ENCODE assay signal across 8 cellular contexts in the genomic region with DNA sequence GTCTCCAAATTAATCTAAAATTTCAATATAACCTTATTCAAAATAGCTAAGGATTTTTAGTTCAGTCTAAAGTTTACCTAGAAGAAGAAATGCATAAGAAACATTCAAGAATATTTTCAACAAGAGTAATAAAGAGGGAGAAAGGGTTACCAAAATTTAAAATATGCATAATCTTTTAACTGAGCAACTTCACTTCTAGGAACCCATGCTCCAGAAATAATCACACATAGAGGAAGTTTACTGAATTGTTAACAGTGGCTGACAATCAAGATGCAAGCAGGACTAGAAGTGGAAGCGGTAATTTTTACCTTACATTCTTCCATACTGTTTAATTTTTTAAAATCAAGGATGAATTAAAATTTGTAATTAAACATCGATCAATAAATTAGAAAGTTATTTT. TPM values are rescaled to one million over a fixed set of nuclear protein-coding genes. Genes with fewer than 3 reads are reported as not detected.
DNase-seq lines count a peak whose midpoint lies in the region; ATAC-seq and TF ChIP-seq lines count a peak whose summit lies in the region.

No MANE protein-coding gene starts in this region.

- POLR2A ChIA-PET in MCF 10A (lab: Yijun Ruan, JAX) = interaction anchor here (0.6 to 1.5 kb wide), 7 partner anchors 27 to 752 kb away, joined by 3 to 7 read pairs (median 5); no protein-coding TSS in a partner anchor
- POLR2A ChIA-PET in naive thymus-derived CD8-positive, alpha-beta T cell (lab: Charles Lee) = no interaction called here

- no peak for DNase-seq in CD14-positive monocyte (ENCODE audit: low spot score)
- peak; percentile 51 to 59 for DNase-seq in Kasumi-1 (lab: John Stamatoyannopoulos, UW)
- DNase-seq in MCF 10A (ENCODE audit: unreplicated experiment) = no peak
- no peak for DNase-seq in naive thymus-derived CD8-positive, alpha-beta T cell
- no peak for DNase-seq in H4 (ENCODE audit: low spot score)
- DNase-seq in ureter (ENCODE audit: low spot score) = no peak
- DNase-seq in ACHN = no peak

- H3K27me3 Mint-ChIP-seq in CD14-positive monocyte (ENCODE audit: low read depth in 3 of 3) (no peaks in the 10 kb centered on the region), MCF 10A (ENCODE audit: insufficient read depth, unreplicated experiment) (no peaks in the 10 kb centered on the region)
- peaks cover 0 to 3% (median 0%) of the 10 kb centered on the region in 5 donors for H3K27me3 Mint-ChIP-seq in naive thymus-derived CD8-positive, alpha-beta T cell

- H3K9me3 Mint-ChIP-seq in CD14-positive monocyte (no peaks in the 10 kb centered on the region), MCF 10A (ENCODE audit: unreplicated experiment) (no peaks in the 10 kb centered on the region)
- peaks cover 0 to 5% (median 0%) of the 10 kb centered on the region in 9 donors for H3K9me3 Mint-ChIP-seq in naive thymus-derived CD8-positive, alpha-beta T cell

- CTCF ChIA-PET in MCF 10A (lab: Yijun Ruan, JAX) = no interaction called here

- intact Hi-C loops in CD14-positive monocyte (cut with micrococcal nuclease) = no loop called here
- intact Hi-C loops in MCF 10A (cut with micrococcal nuclease) = no loop called here

- H3K36me3 Mint-ChIP-seq in CD14-positive monocyte (peaks cover 8 to 12% of the 10 kb centered on the region in 2 donors), MCF 10A (ENCODE audit: insufficient read depth, unreplicated experiment) (peaks cover 18% of the 10 kb centered on the region)
- H3K36me3 Mint-ChIP-seq in naive thymus-derived CD8-positive, alpha-beta T cell = peaks cover 6 to 17% (median 15%) of the 10 kb centered on the region in 3 donors

- BruUV-seq in MCF 10A (replicated peaks; lab: Mats Ljungman, UMichigan) = no TSS peak

- H3K4me1 Mint-ChIP-seq in CD14-positive monocyte = peaks cover 47% of the 10 kb centered on the region
- H3K4me1 Mint-ChIP-seq in MCF 10A (ENCODE audit: insufficient read depth, unreplicated experiment) = peaks cover 11% of the 10 kb centered on the region
- peaks cover 20 to 58% (median 48%) of the 10 kb centered on the region in 4 donors for H3K4me1 Mint-ChIP-seq in naive thymus-derived CD8-positive, alpha-beta T cell

- H3K4me3 Mint-ChIP-seq in CD14-positive monocyte = peak overlapping the region; percentile 74 to 95
- H3K4me3 Mint-ChIP-seq in MCF 10A (ENCODE audit: unreplicated experiment) = peak overlapping the region; percentile 99
- H3K4me3 Mint-ChIP-seq in naive thymus-derived CD8-positive, alpha-beta T cell = peak overlapping the region; percentile 84 to 100 (median 99)

- in situ Hi-C loops in ACHN (cut with HindIII; ENCODE audit: low pct_ligation_motif_present, low pct_unique_long_range_greater_than_20kb, low sequenced_read_pairs) = no loop called here

- no peak for ATAC-seq in naive thymus-derived CD8-positive, alpha-beta T cell
- no peak for ATAC-seq in HG03469 (IDR thresholded peaks at IDR 0.05; ENCODE audit: unreplicated experiment)

- peak overlapping the region in 3 of 7 donors; percentile 5 to 58 (median 45) for H3K27ac Mint-ChIP-seq in CD14-positive monocyte
- H3K27ac Mint-ChIP-seq in MCF 10A (ENCODE audit: low read depth, unreplicated experiment) = peak overlapping the region; percentile 98
- peak overlapping the region; percentile 68 to 100 (median 98) for H3K27ac Mint-ChIP-seq in naive thymus-derived CD8-positive, alpha-beta T cell

- TF ChIP-seq CTCF in CD14-positive monocyte (IDR thresholded peaks at IDR 0.05) = no peak
- no peak for TF ChIP-seq CTCF in MCF 10A (IDR thresholded peaks at IDR 0.05; ENCODE audit: unreplicated experiment)

RNA-seq across cellular contexts. Expression of a gene that starts 1.9 kb away (rescaled TPM):
- polyA plus RNA-seq in CD14-positive monocyte = 10 to 100 TPM; 49.7 to 74.1 TPM
- 54.4 and 56.9 TPM in 2 replicates for total RNA-seq in MCF 10A (2022)
- 10 to 100 TPM; 83.1 to 91.0 TPM for total RNA-seq in naive thymus-derived CD8-positive, alpha-beta T cell
- polyA plus RNA-seq in naive thymus-derived CD8-positive, alpha-beta T cell = 10 to 100 TPM; 46.0 to 54.4 (median 47.7) TPM
- 33.9 and 44.2 TPM in 2 replicates for total RNA-seq in H4 (2014; rRNA removed; shearing (Covaris generic))
- total RNA-seq in ureter = 102 TPM

Comparison
In these comparisons a context has a peak if more than half of its experiments do, and no peak if none do; other contexts are left out.
1. DNase-seq: peak in Kasumi-1 (2 of 2); none in CD14-positive monocyte (single experiment), MCF 10A (single experiment), naive thymus-derived CD8-positive, alpha-beta T cell (0 of 10), H4 (single experiment), ureter (single experiment) and ACHN (single experiment).
2. Peak in every context shown above with its lines, with median percentiles within 50 percentile points of each other: H3K4me3 Mint-ChIP-seq.